In genomic region chr4:158936238-158936637, GRCh38 we compare ENCODE assay signal across 19 cellular contexts.
A peak's percentile ranks its signal among the peaks of the same experiment; 100 is the strongest.
DNase-seq lines count a peak whose midpoint lies in the region; ATAC-seq and TF ChIP-seq lines count a peak whose summit lies in the region.
"Had no signal": no experiment of that assay in that cellular context is flagged by ENCODE, and none has a peak within 500 bp of the region (broad histone marks: within the 10 kb centered on the region; RNA-seq: fewer than 3 reads in every experiment).

No MANE protein-coding gene starts in this region.

- no peak for ATAC-seq in HG03139 (IDR thresholded peaks at IDR 0.05; ENCODE audit: unreplicated experiment)
- no peak for ATAC-seq in HG03442 (IDR thresholded peaks at IDR 0.05; ENCODE audit: unreplicated experiment)

- no peaks in the 10 kb centered on the region for H3K9me3 ChIP-seq in SK-N-SH
- H3K9me3 ChIP-seq: suprapubic skin had no signal

- DNase-seq in GF-D8 (lab: John Stamatoyannopoulos, UW) (peak; percentile 93), SIG-M5 (lab: John Stamatoyannopoulos, UW) (peak; percentile 84), fibroblast of mammary gland (ENCODE audit: low read depth) (peak; percentile 72), pons (ENCODE audit: low spot score) (peak; percentile 6), SK-N-SH (no peak)
- no peak for DNase-seq in activated CD8-positive, alpha-beta memory T cell treated with anti-CD3 and anti-CD28 coated beads for 24 hours
- DNase-seq: activated CD4-positive, alpha-beta T cell treated with anti-CD3 and anti-CD28 coated beads, Interleukin-2, amount 50 U/mL, for 48 hours; activated naive CD8-positive, alpha-beta T cell treated with anti-CD3 and anti-CD28 coated beads, Interleukin-2, amount 10 ng/mL, durations not matched to agents 7 days and 5 days; activated T-cell treated with anti-CD3 and anti-CD28 coated beads, Interleukin-2, amount 50 U/mL, for 48 hours; kidney glomerular epithelial cell; NCI-H1092 treated with DMSO at 0.1 percent for 48 hours; NCI-H2171; NCI-H774; stimulated activated CD4-positive, alpha-beta T cell treated with anti-CD3 and anti-CD28 coated beads, Interleukin-4, amount 100 ng/mL, for 24 hours had no signal

- CTCF ChIA-PET in SK-N-SH (lab: Yijun Ruan, JAX): no interaction called here

- no peak for TF ChIP-seq CTCF in fibroblast of mammary gland (conservative IDR thresholded peaks at IDR 0.05; ENCODE audit: control insufficient read depth, insufficient read depth, low read depth, low read length)
- no peak for TF ChIP-seq CTCF in SK-N-SH (IDR thresholded peaks at IDR 0.05)

- H3K27ac ChIP-seq in SK-N-SH (ENCODE audit: low read depth in 2 of 2, low read length in 1 of 2): no peak overlapping the region
- H3K27ac ChIP-seq: hepatocyte, skin epidermis, suprapubic skin had no signal

- no peaks in the 10 kb centered on the region for H3K36me3 ChIP-seq in SK-N-SH (replicated peaks in 1 of 2; ENCODE audit: control insufficient read depth in 1 of 2, insufficient read depth in 2 of 2, low read length in 1 of 2)
- H3K36me3 ChIP-seq: suprapubic skin had no signal

- no peaks in the 10 kb centered on the region for H3F3A ChIP-seq in SK-N-SH (replicated peaks; ENCODE audit: insufficient read depth)

- H3K4me3 ChIP-seq in fibroblast of mammary gland (ENCODE audit: control insufficient read depth, low read depth, low read length) (no peak overlapping the region), SK-N-SH (ENCODE audit: low read depth in 2 of 2, low read length in 1 of 2) (no peak overlapping the region)
- H3K4me3 ChIP-seq: hepatocyte, skin epidermis, suprapubic skin had no signal

- TF ChIP-seq RAD21 in SK-N-SH (IDR thresholded peaks at IDR 0.05; ENCODE audit: low read length): no peak

- TF ChIP-seq EP300 in SK-N-SH (IDR thresholded peaks at IDR 0.05; ENCODE audit: borderline replicate concordance in 1 of 2, low read depth in 1 of 2, low read length in 1 of 2): no peak

- no peaks in the 10 kb centered on the region for H4K20me1 ChIP-seq in SK-N-SH (ENCODE audit: insufficient read depth)

- POLR2A ChIA-PET in SK-N-SH (lab: Yijun Ruan, JAX): no interaction called here

- H3K79me2 ChIP-seq in SK-N-SH (ENCODE audit: insufficient read depth): no peaks in the 10 kb centered on the region
- H3K79me2 ChIP-seq: hepatocyte had no signal

- H3K27me3 ChIP-seq in SK-N-SH (ENCODE audit: insufficient read depth): no peaks in the 10 kb centered on the region
- H3K27me3 ChIP-seq: hepatocyte, suprapubic skin had no signal

- H3K9ac ChIP-seq in SK-N-SH: no peak overlapping the region

- H3K4me1 ChIP-seq in SK-N-SH (ENCODE audit: control insufficient read depth in 1 of 2, insufficient read depth in 2 of 2, low read depth in 1 of 2, low read length in 1 of 2): no peaks in the 10 kb centered on the region
- H3K4me1 ChIP-seq: suprapubic skin had no signal

- no peak overlapping the region for H2AFZ ChIP-seq in SK-N-SH (ENCODE audit: low read depth)
- H2AFZ ChIP-seq: hepatocyte had no signal

- WGBS in SK-N-SH (ENCODE audit: low lambda C conversion rate): 81% methylated on average over 6 of the region's 6 CpGs

- H3K4me2 ChIP-seq in SK-N-SH: no peak overlapping the region
- H3K4me2 ChIP-seq: hepatocyte had no signal

- no peaks in the 10 kb centered on the region for H3K9me2 ChIP-seq in SK-N-SH

TF ChIP-seq in SK-N-SH, 30 proteins besides CTCF, POLR2A, EP300 and RAD21:
- TF ChIP-seq ELF1 (IDR thresholded peaks at IDR 0.05) (no peak), SIN3A (IDR thresholded peaks at IDR 0.05; ENCODE audit: borderline replicate concordance, low read depth, low read length) (no peak), USF2 (IDR thresholded peaks at IDR 0.05; ENCODE audit: borderline replicate concordance, low read depth, low read length) (no peak), MAX (IDR thresholded peaks at IDR 0.05; ENCODE audit: low read depth) (no peak), NRF1 (IDR thresholded peaks at IDR 0.05; ENCODE audit: low read depth, low read length) (no peak), CHD2 (IDR thresholded peaks at IDR 0.05; ENCODE audit: low read length, partially characterized antibody) (no peak), SMC3 (IDR thresholded peaks at IDR 0.05; ENCODE audit: low read depth, low read length) (no peak), NFIC (IDR thresholded peaks at IDR 0.05; ENCODE audit: borderline replicate concordance) (no peak), RFX5 (IDR thresholded peaks at IDR 0.05; ENCODE audit: low read length) (no peak), FOSL2 (IDR thresholded peaks at IDR 0.05; ENCODE audit: borderline replicate concordance, low read depth) (no peak), YY1 (IDR thresholded peaks at IDR 0.05; ENCODE audit: low read depth) (no peak), TAF1 (IDR thresholded peaks at IDR 0.05; ENCODE audit: borderline replicate concordance, low read depth, low read length) (no peak), TEAD4 (IDR thresholded peaks at IDR 0.05; ENCODE audit: borderline replicate concordance, insufficient read depth) (no peak), TCF12 (IDR thresholded peaks at IDR 0.05) (no peak), GATA2 (CRISPR knock-in tag; IDR thresholded peaks at IDR 0.05) (no peak), FOXJ3 (CRISPR knock-in tag; IDR thresholded peaks at IDR 0.05) (no peak)
- TF ChIP-seq, protein P1, sequence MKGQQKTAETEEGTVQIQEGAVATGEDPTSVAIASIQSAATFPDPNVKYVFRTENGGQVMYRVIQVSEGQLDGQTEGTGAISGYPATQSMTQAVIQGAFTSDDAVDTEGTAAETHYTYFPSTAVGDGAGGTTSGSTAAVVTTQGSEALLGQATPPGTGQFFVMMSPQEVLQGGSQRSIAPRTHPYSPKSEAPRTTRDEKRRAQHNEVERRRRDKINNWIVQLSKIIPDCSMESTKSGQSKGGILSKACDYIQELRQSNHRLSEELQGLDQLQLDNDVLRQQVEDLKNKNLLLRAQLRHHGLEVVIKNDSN (IDR thresholded peaks at IDR 0.05; ENCODE audit: borderline replicate concordance, low read depth): no peak
- TF ChIP-seq, protein P2, sequence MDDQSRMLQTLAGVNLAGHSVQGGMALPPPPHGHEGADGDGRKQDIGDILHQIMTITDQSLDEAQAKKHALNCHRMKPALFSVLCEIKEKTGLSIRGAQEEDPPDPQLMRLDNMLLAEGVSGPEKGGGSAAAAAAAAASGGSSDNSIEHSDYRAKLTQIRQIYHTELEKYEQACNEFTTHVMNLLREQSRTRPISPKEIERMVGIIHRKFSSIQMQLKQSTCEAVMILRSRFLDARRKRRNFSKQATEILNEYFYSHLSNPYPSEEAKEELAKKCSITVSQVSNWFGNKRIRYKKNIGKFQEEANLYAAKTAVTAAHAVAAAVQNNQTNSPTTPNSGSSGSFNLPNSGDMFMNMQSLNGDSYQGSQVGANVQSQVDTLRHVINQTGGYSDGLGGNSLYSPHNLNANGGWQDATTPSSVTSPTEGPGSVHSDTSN (IDR thresholded peaks at IDR 0.05): no peak

Comparison
In these comparisons a context has a peak if more than half of its experiments do, and no peak if none do; other contexts are left out.
1. DNase-seq: peak in GF-D8 (single experiment), SIG-M5 (single experiment), fibroblast of mammary gland (single experiment) and pons (single experiment); none in SK-N-SH (single experiment) and activated CD8-positive, alpha-beta memory T cell treated with anti-CD3 and anti-CD28 coated beads for 24 hours (single experiment).